Comparison of ENCODE assay signal across 11 cellular contexts in genomic region chr5:57324888-57325287, GRCh38.
"Had no signal": no experiment of that assay in that cellular context is flagged by ENCODE, and none has a peak within 500 bp of the region (broad histone marks: within the 10 kb centered on the region; RNA-seq: fewer than 3 reads in every experiment).

No MANE protein-coding gene starts in this region.

- ATAC-seq: activated CD8-positive, alpha-beta T cell treated with anti-CD3 and anti-CD28 coated beads for 36 hours; pancreas; stimulated activated naive B cell treated with anti-CD40 and anti-IgM and Interleukin-4, amounts not matched to agents 10 μg/mL and 1 μg/mL and 100 μg/mL, for 72 hours had no signal

- DNase-seq: activated CD4-positive, alpha-beta T cell treated with anti-CD3 and anti-CD28 coated beads for 4 hours; activated CD8-positive, alpha-beta T cell treated with anti-CD3 and anti-CD28 coated beads for 36 hours; activated gamma-delta T cell; activated T-cell treated with anti-CD3 and anti-CD28 coated beads, Interleukin-2, amount 50 U/mL, for 48 hours; cerebellar nuclear complex; dermis blood vessel endothelial cell; hippocampal formation; pancreas; stimulated activated CD4-positive, alpha-beta T cell treated with anti-CD3 and anti-CD28 coated beads, Interleukin-2, amount 100 ng/mL, for 48 hours; stimulated activated naive B cell treated with anti-CD40 and anti-IgM and Interleukin-4, amounts not matched to agents 10 μg/mL and 1 μg/mL and 100 μg/mL, for 72 hours had no signal

- H3K27me3 ChIP-seq: pancreas, tibial nerve had no signal

- H3K27ac ChIP-seq: pancreas had no signal

- H3K4me3 ChIP-seq: pancreas, tibial nerve had no signal

- H3K9me3 ChIP-seq: pancreas, tibial nerve had no signal
